24 cellular contexts compared by ENCODE assay signal in genomic region chr2:223273995-223274394, GRCh38.
"Had no signal": no experiment of that assay in that cellular context is flagged by ENCODE, and none has a peak within 500 bp of the region (broad histone marks: within the 10 kb centered on the region; RNA-seq: fewer than 3 reads in every experiment).

No MANE protein-coding gene starts in this region.

- H3K27ac ChIP-seq: neural progenitor cell, ovary, parathyroid adenoma, psoas muscle, right lobe of liver, sigmoid colon, stomach, thoracic aorta, tibial artery, transverse colon, upper lobe of right lung, uterus had no signal

- H3K9me3 ChIP-seq: ovary, psoas muscle, right lobe of liver, sigmoid colon, stomach, thoracic aorta, tibial artery, transverse colon, upper lobe of right lung, uterus had no signal

- H3K4me3 ChIP-seq: neural progenitor cell, ovary, psoas muscle, right lobe of liver, sigmoid colon, stomach, thoracic aorta, tibial artery, transverse colon, upper lobe of right lung, uterus had no signal

- DNase-seq: natural killer cell; occipital lobe; ovary; posterior cingulate gyrus; psoas muscle; right cardiac atrium; right lobe of liver; sigmoid colon; small intestine; stimulated activated CD4-positive, alpha-beta T cell treated with anti-CD3 and anti-CD28 coated beads, Interleukin-15, amount 100 ng/mL, for 24 hours; stimulated activated CD4-positive, alpha-beta T cell treated with anti-CD3 and anti-CD28 coated beads, Interleukin-2, amount 100 ng/mL, for 24 hours; stimulated activated CD4-positive, alpha-beta T cell treated with anti-CD3 and anti-CD28 coated beads, Interleukin-2, amount 100 ng/mL, for 48 hours; stimulated activated CD4-positive, alpha-beta T cell treated with anti-CD3 and anti-CD28 coated beads, Interleukin-4, amount 100 ng/mL, for 24 hours; stimulated activated naive B cell treated with anti-CD40 and anti-IgM and Interleukin-4, amounts not matched to agents 10 μg/mL and 1 μg/mL and 100 μg/mL, for 72 hours; stimulated activated naive CD4-positive, alpha-beta T cell treated with Interleukin-2 at 50 U/mL for 16 hours; stomach; tibial artery; transverse colon; upper lobe of right lung; uterus had no signal

- H3K4me1 ChIP-seq: neural progenitor cell, parathyroid adenoma, psoas muscle, right lobe of liver, sigmoid colon, stomach, tibial artery, transverse colon, upper lobe of right lung, uterus had no signal

- H3K27me3 ChIP-seq: neural progenitor cell, ovary, right lobe of liver, sigmoid colon, stomach, tibial artery, transverse colon, upper lobe of right lung, uterus had no signal

- H3K36me3 ChIP-seq: neural progenitor cell, ovary, right lobe of liver, sigmoid colon, stomach, thoracic aorta, tibial artery, transverse colon, upper lobe of right lung, uterus had no signal

- ATAC-seq: natural killer cell; psoas muscle; right cardiac atrium; right lobe of liver; stimulated activated effector memory CD8-positive, alpha-beta T cell treated with anti-CD3 and anti-CD28 coated beads, Interleukin-12 subunit alpha, Interleukin-12 subunit beta, amount 100 ng/mL, for 72 hours; stimulated activated naive B cell treated with anti-CD40 and anti-IgM and Interleukin-4, amounts not matched to agents 10 μg/mL and 1 μg/mL and 100 μg/mL, for 72 hours; upper lobe of right lung had no signal
